Comparison of ENCODE assay signal across 17 cellular contexts in the genomic region with DNA sequence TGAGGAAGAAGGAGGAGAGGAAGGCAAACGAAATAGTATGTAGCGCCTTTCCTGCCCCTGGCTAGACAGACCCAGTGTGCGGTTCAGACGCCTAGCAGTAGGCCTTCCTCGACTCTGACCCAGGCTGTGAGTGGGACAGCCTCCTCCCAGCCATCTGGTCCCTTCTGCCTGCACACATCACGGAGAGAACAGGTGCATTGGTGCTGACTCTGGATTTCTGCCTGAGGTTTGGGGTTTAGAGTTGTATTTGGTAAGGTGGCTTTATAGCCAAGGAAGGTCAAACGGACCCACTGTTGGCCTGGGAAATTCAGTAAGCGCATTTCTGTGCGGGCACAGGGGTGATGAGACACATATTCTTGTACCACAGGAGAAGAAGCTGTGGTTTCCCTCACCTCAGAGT.
"Had no signal": no experiment of that assay in that cellular context is flagged by ENCODE, and none has a peak within 500 bp of the region (broad histone marks: within the 10 kb centered on the region; RNA-seq: fewer than 3 reads in every experiment).

No MANE protein-coding gene starts in this region.

- H3K27ac ChIP-seq: foreskin keratinocyte, lower lobe of right lung, ovary, prostate gland, upper lobe of right lung had no signal

- H3K4me3 ChIP-seq: lower lobe of right lung, ovary, prostate gland, upper lobe of right lung had no signal

- DNase-seq: activated effector memory CD4-positive, alpha-beta T cell treated with Interleukin-2 at 50 U/mL for 16 hours; activated naive CD4-positive, alpha-beta T cell treated with anti-CD3 and anti-CD28 coated beads for 36 hours; activated T-cell treated with anti-CD3 and anti-CD28 coated beads, Interleukin-2, amount 50 U/mL, for 72 hours; amygdala; effector CD8-positive, alpha-beta T cell; erythroblast; foreskin keratinocyte; kidney; lower lobe of right lung; natural killer cell; ovary; stimulated activated CD4-positive, alpha-beta T cell treated with anti-CD3 and anti-CD28 coated beads, Interleukin-4, amount 100 ng/mL, for 24 hours; stimulated activated naive CD4-positive, alpha-beta T cell treated with Interleukin-2 at 50 U/mL for 16 hours; T-helper 9 cell; upper lobe of right lung had no signal

- H3K9me3 ChIP-seq: lower lobe of right lung, ovary, prostate gland, upper lobe of right lung had no signal

- H3K27ac Mint-ChIP-seq: activated naive CD4-positive, alpha-beta T cell treated with anti-CD3 and anti-CD28 coated beads for 36 hours; activated T-cell treated with anti-CD3 and anti-CD28 coated beads, Interleukin-2, amount 50 U/mL, for 72 hours; natural killer cell; WTC11 had no signal

- H3K36me3 ChIP-seq: ovary, prostate gland, upper lobe of right lung had no signal

- H3K4me1 ChIP-seq: foreskin keratinocyte, prostate gland had no signal

- H3K36me3 Mint-ChIP-seq: natural killer cell, WTC11 had no signal

- H3K4me3 Mint-ChIP-seq: activated naive CD4-positive, alpha-beta T cell treated with anti-CD3 and anti-CD28 coated beads for 36 hours; activated T-cell treated with anti-CD3 and anti-CD28 coated beads, Interleukin-2, amount 50 U/mL, for 72 hours; natural killer cell; WTC11 had no signal

- ATAC-seq: activated T-cell treated with anti-CD3 and anti-CD28 coated beads, Interleukin-2, amount 50 U/mL, for 72 hours; foreskin keratinocyte; lower lobe of right lung; natural killer cell; upper lobe of right lung; WTC11 had no signal

- H3K27me3 ChIP-seq: foreskin keratinocyte, ovary, upper lobe of right lung had no signal

- H3K4me1 Mint-ChIP-seq: natural killer cell had no signal

- H3K9me3 Mint-ChIP-seq: activated naive CD4-positive, alpha-beta T cell treated with anti-CD3 and anti-CD28 coated beads for 36 hours; activated T-cell treated with anti-CD3 and anti-CD28 coated beads, Interleukin-2, amount 50 U/mL, for 72 hours; natural killer cell; WTC11 had no signal
